In genomic region chr14:68401855-68402254, GRCh38 we compare ENCODE assay signal across 12 cellular contexts.
DNase-seq lines count a peak whose midpoint lies in the region; ATAC-seq and TF ChIP-seq lines count a peak whose summit lies in the region.
"Had no signal": no experiment of that assay in that cellular context is flagged by ENCODE, and none has a peak within 500 bp of the region (broad histone marks: within the 10 kb centered on the region; RNA-seq: fewer than 3 reads in every experiment).

No MANE protein-coding gene starts in this region.

- H4K20me1 ChIP-seq in DOHH2 (ENCODE audit: control insufficient read depth, insufficient read depth, low read depth, low read length): no peaks in the 10 kb centered on the region
- no peaks in the 10 kb centered on the region for H4K20me1 ChIP-seq in SU-DHL-6 (ENCODE audit: low read depth, low read length)

- H3F3A ChIP-seq in DOHH2 (ENCODE audit: control insufficient read depth, insufficient read depth) (peaks cover 10% of the 10 kb centered on the region), SU-DHL-6 (ENCODE audit: insufficient read depth) (peaks cover 30% of the 10 kb centered on the region)

- H3K79me2 ChIP-seq in DOHH2 (ENCODE audit: control insufficient read depth, low read length): no peaks in the 10 kb centered on the region
- no peaks in the 10 kb centered on the region for H3K79me2 ChIP-seq in SU-DHL-6 (ENCODE audit: insufficient read depth, low read length)
- H3K79me2 ChIP-seq: parathyroid adenoma had no signal

- H3K9me2 ChIP-seq in DOHH2 (replicated peaks; ENCODE audit: control insufficient read depth, low read length): no peaks in the 10 kb centered on the region
- H3K9me2 ChIP-seq in SU-DHL-6 (replicated peaks; ENCODE audit: insufficient read depth, low read length): no peaks in the 10 kb centered on the region

- no peaks in the 10 kb centered on the region for H3K27me3 ChIP-seq in DOHH2 (ENCODE audit: control insufficient read depth, low read length)
- no peaks in the 10 kb centered on the region for H3K27me3 ChIP-seq in SU-DHL-6 (ENCODE audit: low read length)
- no peaks in the 10 kb centered on the region for H3K27me3 ChIP-seq in upper lobe of left lung

- no peak for TF ChIP-seq POLR2A in upper lobe of left lung (IDR thresholded peaks at IDR 0.05)

- no peaks in the 10 kb centered on the region for H3K9me3 ChIP-seq in DOHH2 (ENCODE audit: control insufficient read depth, insufficient read depth, low read length)
- H3K9me3 ChIP-seq in SU-DHL-6 (ENCODE audit: insufficient read depth, low read length): no peaks in the 10 kb centered on the region
- no peaks in the 10 kb centered on the region for H3K9me3 ChIP-seq in upper lobe of left lung

- WGBS in upper lobe of left lung, 2 donors: 77 to 85% methylated on average over 4 of the region's 4 CpGs

- DNase-seq in HUDEP-2 (lab: John Stamatoyannopoulos, UW; ENCODE audit: unreplicated experiment in 76 of 76): no peak
- DNase-seq in upper lobe of left lung: no peak
- no peak for DNase-seq in NCI-H1417 (lab: John Stamatoyannopoulos, UW)
- DNase-seq in T-helper 1 cell: no peak
- DNase-seq: glutamatergic neuron, Right ventricle myocardium superior had no signal

- ATAC-seq in GM19395 (IDR thresholded peaks at IDR 0.05; ENCODE audit: unreplicated experiment) (peak; percentile 78), HG03066 (IDR thresholded peaks at IDR 0.05; ENCODE audit: low read depth, unreplicated experiment) (peak; percentile 79), upper lobe of left lung (ENCODE audit: low FRiP score in 2 of 2) (no peak)
- ATAC-seq: HepG2 had no signal

- peak overlapping the region; percentile 43; the same call in 1 of the 2 replicates for H3K9ac ChIP-seq in SU-DHL-6 (ENCODE audit: low read length)
- H3K9ac ChIP-seq: parathyroid adenoma had no signal

- H3K4me1 ChIP-seq in DOHH2 (ENCODE audit: control insufficient read depth, low read length) (peaks cover 78% of the 10 kb centered on the region), upper lobe of left lung (peaks cover 43 to 53% (median 51%) of the 10 kb centered on the region in 4 donors)

- H3K4me3 ChIP-seq in DOHH2 (ENCODE audit: low read length) (peak overlapping the region; percentile 65), SU-DHL-6 (ENCODE audit: insufficient read depth, low read length, poor library complexity, severe bottlenecking) (peak overlapping the region; percentile 5), upper lobe of left lung (no peak overlapping the region)

- H2AFZ ChIP-seq in SU-DHL-6 (ENCODE audit: low read depth, low read length, severe bottlenecking): no peak overlapping the region
- H2AFZ ChIP-seq: parathyroid adenoma had no signal

- no peak for TF ChIP-seq CTCF in DOHH2 (IDR thresholded peaks at IDR 0.05; ENCODE audit: low read depth, low read length, poor library complexity, severe bottlenecking)
- no peak for TF ChIP-seq CTCF in SU-DHL-6 (IDR thresholded peaks at IDR 0.05; ENCODE audit: insufficient read depth, low read length, poor library complexity, severe bottlenecking)
- TF ChIP-seq CTCF in upper lobe of left lung (IDR thresholded peaks at IDR 0.05): no peak

- TF ChIP-seq EP300 in upper lobe of left lung (IDR thresholded peaks at IDR 0.05): no peak

- H3K4me2 ChIP-seq in DOHH2 (ENCODE audit: low read length) (peak overlapping the region; percentile 85), SU-DHL-6 (ENCODE audit: low read depth, low read length, poor library complexity, severe bottlenecking) (peak overlapping the region; percentile 48)

- H3K36me3 ChIP-seq in DOHH2 (ENCODE audit: control insufficient read depth, low read length): no peaks in the 10 kb centered on the region
- no peaks in the 10 kb centered on the region for H3K36me3 ChIP-seq in SU-DHL-6 (ENCODE audit: low read length)
- no peaks in the 10 kb centered on the region for H3K36me3 ChIP-seq in upper lobe of left lung

- H3K27ac ChIP-seq in DOHH2 (ENCODE audit: low read depth, low read length) (peak overlapping the region; percentile 76), SU-DHL-6 (ENCODE audit: low read depth, low read length) (peak overlapping the region; percentile 79), upper lobe of left lung (no peak overlapping the region)
- H3K27ac ChIP-seq: parathyroid adenoma had no signal

Comparison
In these comparisons a context has a peak if more than half of its experiments do, and no peak if none do; other contexts are left out.
1. H3K27ac ChIP-seq: peak in DOHH2 (single experiment) and SU-DHL-6 (single experiment); none in upper lobe of left lung (0 of 4).
2. H3K4me3 ChIP-seq: peak in DOHH2 (single experiment) and SU-DHL-6 (single experiment); none in upper lobe of left lung (0 of 4).
3. ATAC-seq: peak in GM19395 (single experiment) and HG03066 (single experiment); none in upper lobe of left lung (0 of 2).